ENCODE assay signal across 32 cellular contexts in the genomic region with DNA sequence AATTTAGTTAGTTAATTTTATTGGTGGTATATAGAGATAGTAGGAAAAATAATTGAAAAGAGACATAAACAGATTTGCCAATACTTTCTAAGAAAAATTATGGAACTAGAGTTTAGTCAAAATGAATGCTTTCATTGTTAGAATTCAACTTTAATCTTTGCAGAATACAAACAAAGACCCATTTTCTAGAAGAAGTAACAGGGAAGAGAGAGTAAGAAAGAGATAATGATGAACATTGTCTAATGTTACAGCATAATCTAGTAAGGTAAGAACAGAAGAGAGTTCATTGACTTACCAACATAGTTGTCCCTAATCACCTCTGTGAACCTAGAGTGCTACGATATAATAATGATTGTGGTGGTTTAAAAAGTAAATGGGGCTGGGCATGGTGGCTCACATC. TPM values are rescaled to one million over a fixed set of nuclear protein-coding genes. Genes with fewer than 3 reads are reported as not detected.
"Had no signal": no experiment of that assay in that cellular context is flagged by ENCODE, and none has a peak within 500 bp of the region (broad histone marks: within the 10 kb centered on the region; RNA-seq: fewer than 3 reads in every experiment).

No MANE protein-coding gene starts in this region.

- H3K9me3 ChIP-seq: esophagus muscularis mucosa, gastrocnemius medialis, heart right ventricle, lower lobe of right lung, mucosa of descending colon had no signal

- DNase-seq: dermis blood vessel endothelial cell; dorsolateral prefrontal cortex; effector CD4-positive, alpha-beta T cell; effector memory CD4-positive, alpha-beta T cell; foreskin keratinocyte; gastrocnemius medialis; glutamatergic neuron; head of caudate nucleus; heart right ventricle; hippocampal formation; left cardiac atrium; left lung; left ventricle myocardium superior; lower lobe of right lung; mesenchymal stem cell; mucosa of descending colon; naive B cell had no signal

- H3K4me3 Mint-ChIP-seq: mesothelial cell of epicardium, naive B cell had no signal

- H3K4me3 ChIP-seq: coronary artery, dorsolateral prefrontal cortex, esophagus muscularis mucosa, gastrocnemius medialis, heart right ventricle, left lung, lower lobe of right lung, mucosa of descending colon had no signal

- ATAC-seq: foreskin keratinocyte, gastrocnemius medialis, heart right ventricle, left cardiac atrium, left lung, left ventricle myocardium superior, lower lobe of right lung, mucosa of descending colon had no signal

- H3K27me3 Mint-ChIP-seq: naive B cell had no signal

- H3K27ac ChIP-seq: coronary artery, dorsolateral prefrontal cortex, esophagus muscularis mucosa, foreskin keratinocyte, gastrocnemius medialis, heart right ventricle, left lung, lower lobe of right lung had no signal

- H3K36me3 ChIP-seq: esophagus muscularis mucosa, gastrocnemius medialis, heart right ventricle, left lung, lower lobe of right lung had no signal

- H3K4me1 Mint-ChIP-seq: mesothelial cell of epicardium had no signal

- H3K27me3 ChIP-seq: dorsolateral prefrontal cortex, esophagus muscularis mucosa, foreskin keratinocyte, gastrocnemius medialis, heart right ventricle, left lung had no signal

- H3K36me3 Mint-ChIP-seq: mesothelial cell of epicardium, naive B cell had no signal

- H3K4me1 ChIP-seq: esophagus muscularis mucosa, foreskin keratinocyte, gastrocnemius medialis, heart right ventricle, left lung, lower lobe of right lung had no signal

- FAIRE-seq: colon, endothelial cell of umbilical vein, islet of Langerhans, keratinocyte had no signal

- H3K27ac Mint-ChIP-seq: mesothelial cell of epicardium, naive B cell had no signal

RNA-seq across cellular contexts. Expression of a gene that starts 23.7 kb away (rescaled TPM):
- total RNA-seq: dermis blood vessel endothelial cell, endothelial cell of umbilical vein, epithelial cell of proximal tubule, fibroblast of villous mesenchyme, foreskin keratinocyte, gastrocnemius medialis, glomerular endothelial cell, kidney epithelial cell, lung microvascular endothelial cell, mesenteric fat pad, myocyte had no signal
- polyA plus RNA-seq: endothelial cell of umbilical vein, esophagus, foreskin keratinocyte, keratinocyte had no signal
